Comparison of ENCODE assay signal across 1 cellular context in genomic region chr4:98945297-98945850, GRCh38.
A peak's percentile ranks its signal among the peaks of the same experiment; 100 is the strongest.
TF ChIP-seq lines count a peak whose summit lies in the region.

No MANE protein-coding gene starts in this region.

TF ChIP-seq in GM12878, 131 proteins besides CTCF, POLR2A, EP300 and RAD21 (continued from another document):
- TF ChIP-seq MEF2A (IDR thresholded peaks at IDR 0.05; ENCODE audit: insufficient read depth, low read depth, low read length), result peak; percentile 83
- no peak for TF ChIP-seq ZNF24 (IDR thresholded peaks at IDR 0.05)
- TF ChIP-seq RBBP5 (conservative IDR thresholded peaks at IDR 0.05), result no peak
- TF ChIP-seq ATF2 (IDR thresholded peaks at IDR 0.05; ENCODE audit: low read length), result 0 out of 2 replicates have a peak, but pooled peaks have one; percentile 38
- TF ChIP-seq ZNF384 (IDR thresholded peaks at IDR 0.05; ENCODE audit: borderline replicate concordance, low read depth, low read length), result 0 out of 2 replicates have a peak, but pooled peaks have one; percentile 9
- no peak for TF ChIP-seq SP1 (IDR thresholded peaks at IDR 0.05; ENCODE audit: low read depth, low read length)
